Comparison of ENCODE assay signal across 18 cellular contexts in genomic region chr2:219446689-219447088, GRCh38. TPM values are rescaled to one million over a fixed set of nuclear protein-coding genes. Genes with fewer than 3 reads are reported as not detected.
DNase-seq lines count a peak whose midpoint lies in the region; ATAC-seq and TF ChIP-seq lines count a peak whose summit lies in the region.
"Had no signal": no experiment of that assay in that cellular context is flagged by ENCODE, and none has a peak within 500 bp of the region (broad histone marks: within the 10 kb centered on the region; RNA-seq: fewer than 3 reads in every experiment).

No MANE protein-coding gene starts in this region.

- intact Hi-C loops in right cardiac atrium (cut with DNase I) (no loop called here), left ventricle myocardium superior (cut with micrococcal nuclease) (no loop called here), psoas muscle (cut with DNase I) (no loop called here), left colon (cut with DNase I, micrococcal nuclease) (no loop called here)

- H3K27me3 ChIP-seq in right cardiac atrium (ENCODE audit: control insufficient read depth, insufficient read depth), result no peaks in the 10 kb centered on the region
- no peaks in the 10 kb centered on the region for H3K27me3 ChIP-seq in esophagus (ENCODE audit: control insufficient read depth in 1 of 2, insufficient read depth in 2 of 2, low read length in 2 of 2)
- no peaks in the 10 kb centered on the region for H3K27me3 ChIP-seq in psoas muscle (ENCODE audit: insufficient read depth in 3 of 3, low read length in 2 of 3)

- H3K27ac ChIP-seq in right cardiac atrium (ENCODE audit: low read length) (peak overlapping the region; percentile 37), esophagus (ENCODE audit: low read depth in 2 of 2, low read length in 1 of 2) (peak overlapping the region; percentile 45 to 63), psoas muscle (peak overlapping the region; percentile 41)
- H3K27ac ChIP-seq: hepatocyte, KMS-11 had no signal

- 84% methylated on average over 1 of the region's 1 CpG for WGBS in right cardiac atrium
- whole genome bisulfite sequencing in esophagus, 2 donors, result 88 to 94% methylated on average over 1 of the region's 1 CpG
- 74 to 100% (median 86%) methylated on average over 1 of the region's 1 CpG for WGBS in psoas muscle, 3 donors

- H3K36me3 ChIP-seq in esophagus (ENCODE audit: control insufficient read depth in 2 of 2, insufficient read depth in 2 of 2, low read length in 1 of 2), result no peaks in the 10 kb centered on the region
- peaks cover 0 to 51% of the 10 kb centered on the region in 2 donors for H3K36me3 ChIP-seq in psoas muscle (ENCODE audit: insufficient read depth in 1 of 2, low read depth in 1 of 2)

- no peak for DNase-seq in right cardiac atrium
- no peak for DNase-seq in left ventricle myocardium superior
- no peak for DNase-seq in psoas muscle
- no peak for DNase-seq in left colon
- no peak for DNase-seq in glomerular visceral epithelial cell (ENCODE audit: extremely low spot score)
- DNase-seq: activated CD4-positive, alpha-beta T cell treated with anti-CD3 and anti-CD28 coated beads, Interleukin-2, amount 50 U/mL, for 48 hours; activated CD4-positive, CD25-positive, alpha-beta regulatory T cell; activated naive CD8-positive, alpha-beta T cell treated with anti-CD3 and anti-CD28 coated beads, Interleukin-2, amount 10 ng/mL, durations not matched to agents 7 days and 5 days; cortex of kidney; NCI-H187 treated with DMSO at 0.1 percent for 48 hours; NCI-H526 treated with DMSO at 0.1 percent for 48 hours; stimulated activated CD4-positive, alpha-beta T cell treated with anti-CD3 and anti-CD28 coated beads, Interleukin-4, amount 100 ng/mL, for 24 hours; stimulated activated naive CD8-positive, alpha-beta T cell treated with anti-CD3 and anti-CD28 coated beads, Interleukin-15, Interleukin-2, amounts not matched to agents 100 U/mL and 50 U/mL, for 24 hours had no signal

- H3K9me3 ChIP-seq in right cardiac atrium (ENCODE audit: control insufficient read depth, low read length), result no peaks in the 10 kb centered on the region
- no peaks in the 10 kb centered on the region for H3K9me3 ChIP-seq in esophagus (ENCODE audit: control insufficient read depth in 2 of 2, insufficient read depth in 1 of 2, low read depth in 1 of 2, low read length in 1 of 2)
- H3K9me3 ChIP-seq in psoas muscle, result no peaks in the 10 kb centered on the region

- peaks cover 3% of the 10 kb centered on the region for H3K4me1 ChIP-seq in right cardiac atrium (ENCODE audit: control insufficient read depth, insufficient read depth, low read length)
- H3K4me1 ChIP-seq in esophagus (ENCODE audit: control insufficient read depth in 2 of 2, insufficient read depth in 2 of 2, low read length in 1 of 2), result peaks cover 0 to 3% of the 10 kb centered on the region in 2 donors
- peaks cover 31% of the 10 kb centered on the region for H3K4me1 ChIP-seq in psoas muscle

- no peak for TF ChIP-seq CTCF in psoas muscle (IDR thresholded peaks at IDR 0.05)

- ATAC-seq in right cardiac atrium (no peak), left ventricle myocardium superior (no peak), psoas muscle (no peak), HG02840 (IDR thresholded peaks at IDR 0.05; ENCODE audit: low FRiP score, unreplicated experiment) (no peak), left colon (no peak), GM21529 (IDR thresholded peaks at IDR 0.05; ENCODE audit: unreplicated experiment) (no peak)
- ATAC-seq: stimulated activated naive CD8-positive, alpha-beta T cell treated with anti-CD3 and anti-CD28 coated beads, Interleukin-15, Interleukin-2, amounts not matched to agents 100 U/mL and 50 U/mL, for 24 hours had no signal

- no peak overlapping the region for H3K4me3 ChIP-seq in right cardiac atrium (ENCODE audit: low read length)
- no peak overlapping the region for H3K4me3 ChIP-seq in esophagus (ENCODE audit: low read depth in 1 of 2, low read length in 2 of 2)
- no peak overlapping the region for H3K4me3 ChIP-seq in psoas muscle
- H3K4me3 ChIP-seq: hepatocyte had no signal

RNA-seq across cellular contexts. Expression of gene SPEG, which starts 12.0 kb away (rescaled TPM):
- total RNA-seq in right cardiac atrium (100 to 1,000 TPM; 122 to 176 (median 159) TPM), left ventricle myocardium superior (111 TPM), psoas muscle (100 to 1,000 TPM; 239 to 419 (median 304) TPM), left colon (10 to 100 TPM in 1 of 2 donors, 1 to 10 TPM in 1; 2.9 to 29.4 TPM)
- polyA plus RNA-seq in right cardiac atrium (85.5 TPM), esophagus (10 to 100 TPM; 22.3 to 37.7 TPM), psoas muscle (100 to 1,000 TPM in 2 of 3 donors, 10 to 100 TPM in 1; 34.8 to 190 (median 133) TPM)

RNA-seq across cellular contexts. Expression of gene DES, which starts 28.5 kb away (rescaled TPM):
- total RNA-seq in right cardiac atrium (over 10,000 TPM in 1 of 4 donors, 1,000 to 10,000 TPM in 3; 6,970 to 10,932 (median 7,338) TPM), left ventricle myocardium superior (14,457 TPM), psoas muscle (over 10,000 TPM; 12,653 to 14,820 (median 13,821) TPM), left colon (100 to 1,000 TPM in 1 of 2 donors, 10 to 100 TPM in 1; 18.5 to 706 TPM)
- polyA plus RNA-seq in right cardiac atrium (9,146 TPM), esophagus (100 to 1,000 TPM; 672 to 686 TPM), psoas muscle (over 10,000 TPM in 2 of 3 donors, 1,000 to 10,000 TPM in 1; 8,143 to 13,925 (median 13,727) TPM)
- total RNA-seq: activated naive CD8-positive, alpha-beta T cell treated with anti-CD3 and anti-CD28 coated beads, Interleukin-2, amount 10 ng/mL, durations not matched to agents 7 days and 5 days had no signal

RNA-seq across cellular contexts. Expression of gene GMPPA, which starts 52.0 kb away (rescaled TPM):
- total RNA-seq in right cardiac atrium (10 to 100 TPM; 22.9 to 27.5 (median 25.4) TPM), left ventricle myocardium superior (21.6 TPM), psoas muscle (10 to 100 TPM; 14.4 to 23.4 (median 18.2) TPM), left colon (10 to 100 TPM; 44.8 to 56.1 TPM)
- polyA plus RNA-seq in right cardiac atrium (21.6 TPM), esophagus (10 to 100 TPM; 18.4 to 25.5 TPM), psoas muscle (10 to 100 TPM; 20.0 to 33.8 (median 26.9) TPM)

RNA-seq across cellular contexts. Expression of gene DNPEP, which starts 59.0 kb away (rescaled TPM):
- total RNA-seq in right cardiac atrium (10 to 100 TPM; 42.2 to 58.8 (median 56.2) TPM), left ventricle myocardium superior (74.8 TPM), psoas muscle (10 to 100 TPM; 60.9 to 88.3 (median 63.9) TPM), left colon (100 to 1,000 TPM in 1 of 2 donors, 10 to 100 TPM in 1; 94.2 to 130 TPM)
- polyA plus RNA-seq in right cardiac atrium (50.0 TPM), esophagus (10 to 100 TPM; 46.2 to 49.6 TPM), psoas muscle (10 to 100 TPM; 46.7 to 93.1 (median 68.7) TPM)

Comparison
In these comparisons a context has a peak if more than half of its experiments do, and no peak if none do; other contexts are left out.
1. RNA of gene DES, which starts 28.5 kb away (total RNA-seq): 12,653 to 14,820 TPM in psoas muscle, 14,457 TPM in left ventricle myocardium superior (single experiment) and 6,970 to 10,932 TPM in right cardiac atrium; 18.5 to 706 TPM in left colon; every median in the first group is over 4 times any median in the second.
2. Peak in every context shown above with its lines, with median percentiles within 50 percentile points of each other: H3K27ac ChIP-seq.